Comparison of ENCODE assay signal across 11 cellular contexts in genomic region chr4:80342684-80343083, GRCh38. TPM values are rescaled to one million over a fixed set of nuclear protein-coding genes. Genes with fewer than 3 reads are reported as not detected.
"Had no signal": no experiment of that assay in that cellular context is flagged by ENCODE, and none has a peak within 500 bp of the region (broad histone marks: within the 10 kb centered on the region; RNA-seq: fewer than 3 reads in every experiment).

No MANE protein-coding gene starts in this region.

RNA-seq across cellular contexts. Expression of gene CFAP299, which starts 7.2 kb away (rescaled TPM):
- total RNA-seq: colonic mucosa, dermis microvascular lymphatic vessel endothelial cell, endodermal cell, endothelial cell of umbilical vein, epithelial cell of proximal tubule, esophagus mucosa, esophagus squamous epithelium, foreskin keratinocyte, gastrocnemius medialis, glomerular endothelial cell, hepatocyte had no signal
